In genomic region chr11:64400096-64400495, GRCh38 we compare ENCODE assay signal across 1 cellular context.
TF ChIP-seq lines count a peak whose summit lies in the region.

No MANE protein-coding gene starts in this region.

TF ChIP-seq in HepG2, 621 proteins besides CTCF, POLR2A, EP300 and RAD21 (continued from another document):
- no peak for TF ChIP-seq TFDP1 (CRISPR knock-in tag; IDR thresholded peaks at IDR 0.05; ENCODE audit: borderline replicate concordance)
- no peak for TF ChIP-seq ZNF652 (CRISPR knock-in tag; IDR thresholded peaks at IDR 0.05; ENCODE audit: borderline replicate concordance, low read depth)
- no peak for TF ChIP-seq RNF2 (conservative IDR thresholded peaks at IDR 0.05; ENCODE audit: low read depth)
- TF ChIP-seq MLX (CRISPR knock-in tag; IDR thresholded peaks at IDR 0.05): no peak
- TF ChIP-seq SAFB2 (CRISPR knock-in tag; IDR thresholded peaks at IDR 0.05; ENCODE audit: borderline replicate concordance, low read depth): no peak
- TF ChIP-seq SMC3 (IDR thresholded peaks at IDR 0.05; ENCODE audit: low read length): no peak
TF ChIP-seq in HepG2: peak in this region for 0.
